Comparison of ENCODE assay signal across 1 cellular context in the genomic region with DNA sequence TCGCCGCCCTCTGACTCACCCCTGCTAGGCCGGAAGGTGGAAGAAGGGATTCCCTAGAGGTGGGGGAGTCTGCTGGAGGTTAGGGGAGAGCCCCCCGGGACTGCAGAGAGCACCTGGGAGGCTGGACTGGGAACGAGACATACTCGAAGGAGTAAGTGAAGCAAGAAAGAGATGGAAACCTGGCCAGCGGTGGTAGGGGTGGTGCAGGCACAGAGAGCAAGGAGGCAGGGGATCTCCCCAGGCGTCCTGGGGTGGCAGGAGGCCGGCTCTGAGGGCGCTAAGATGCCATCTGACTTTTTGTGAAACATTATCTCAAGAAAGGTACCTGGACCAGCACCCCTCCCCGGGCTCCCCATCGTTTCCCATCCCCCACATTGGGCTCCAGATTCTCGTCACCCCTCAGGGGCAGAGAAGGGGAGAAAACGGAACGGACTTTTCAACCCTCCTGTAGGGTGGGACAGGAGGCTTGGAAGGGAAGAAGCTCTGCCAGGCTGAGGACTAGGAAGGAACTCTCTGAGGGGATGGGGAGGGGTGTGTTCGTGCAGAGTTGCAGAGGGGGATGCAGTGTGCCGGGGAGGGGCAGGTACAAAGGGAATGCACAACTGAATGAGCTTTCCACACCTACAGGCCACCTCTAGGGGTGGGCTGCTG.
TF ChIP-seq lines count a peak whose summit lies in the region.

No MANE protein-coding gene starts in this region.

TF ChIP-seq in H1, 55 proteins besides CTCF, POLR2A, EP300 and RAD21:
- TF ChIP-seq CTBP2 (IDR thresholded peaks at IDR 0.05; ENCODE audit: borderline replicate concordance, insufficient read depth, insufficient read length, low read length): no peak
- TF ChIP-seq SIRT6 (IDR thresholded peaks at IDR 0.05; ENCODE audit: low read length): no peak
- TF ChIP-seq POU5F1 (IDR thresholded peaks at IDR 0.05; ENCODE audit: low read depth, low read length): no peak
- TF ChIP-seq RXRA (IDR thresholded peaks at IDR 0.05; ENCODE audit: insufficient read depth, low read depth, low read length): no peak
- no peak for TF ChIP-seq TEAD4 (IDR thresholded peaks at IDR 0.05; ENCODE audit: low read depth, low read length)
- TF ChIP-seq CREB1 (IDR thresholded peaks at IDR 0.05): no peak
- TF ChIP-seq MAFK (IDR thresholded peaks at IDR 0.05; ENCODE audit: low read depth, low read length): no peak
- TF ChIP-seq RFX5 (IDR thresholded peaks at IDR 0.05; ENCODE audit: borderline replicate concordance, low read depth, low read length): no peak
- TF ChIP-seq TAF1 (IDR thresholded peaks at IDR 0.05; ENCODE audit: low read depth, low read length): no peak
- TF ChIP-seq BCL11A (IDR thresholded peaks at IDR 0.05; ENCODE audit: low read depth in 2 of 2, low read length in 2 of 2): no peak
- no peak for TF ChIP-seq SP4 (IDR thresholded peaks at IDR 0.05; ENCODE audit: low read length)
- TF ChIP-seq SIX5 (IDR thresholded peaks at IDR 0.05; ENCODE audit: low read depth, low read length): no peak
- TF ChIP-seq, protein P1, sequence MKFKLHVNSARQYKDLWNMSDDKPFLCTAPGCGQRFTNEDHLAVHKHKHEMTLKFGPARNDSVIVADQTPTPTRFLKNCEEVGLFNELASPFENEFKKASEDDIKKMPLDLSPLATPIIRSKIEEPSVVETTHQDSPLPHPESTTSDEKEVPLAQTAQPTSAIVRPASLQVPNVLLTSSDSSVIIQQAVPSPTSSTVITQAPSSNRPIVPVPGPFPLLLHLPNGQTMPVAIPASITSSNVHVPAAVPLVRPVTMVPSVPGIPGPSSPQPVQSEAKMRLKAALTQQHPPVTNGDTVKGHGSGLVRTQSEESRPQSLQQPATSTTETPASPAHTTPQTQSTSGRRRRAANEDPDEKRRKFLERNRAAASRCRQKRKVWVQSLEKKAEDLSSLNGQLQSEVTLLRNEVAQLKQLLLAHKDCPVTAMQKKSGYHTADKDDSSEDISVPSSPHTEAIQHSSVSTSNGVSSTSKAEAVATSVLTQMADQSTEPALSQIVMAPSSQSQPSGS (IDR thresholded peaks at IDR 0.05; ENCODE audit: low read length): no peak
- no peak for TF ChIP-seq YY1 (IDR thresholded peaks at IDR 0.05; ENCODE audit: low read depth, low read length)
- no peak for TF ChIP-seq CHD1 (IDR thresholded peaks at IDR 0.05; ENCODE audit: low read depth, low read length)
- no peak for TF ChIP-seq KDM1A (IDR thresholded peaks at IDR 0.05; ENCODE audit: borderline replicate concordance, low read length)
- TF ChIP-seq POLR2AphosphoS5 (IDR thresholded peaks at IDR 0.05; ENCODE audit: low read depth, low read length): no peak
